ENCODE assay signal across 10 cellular contexts in genomic region chr6:103273048-103273447, GRCh38.
DNase-seq lines count a peak whose midpoint lies in the region; ATAC-seq and TF ChIP-seq lines count a peak whose summit lies in the region.
"Had no signal": no experiment of that assay in that cellular context is flagged by ENCODE, and none has a peak within 500 bp of the region (broad histone marks: within the 10 kb centered on the region; RNA-seq: fewer than 3 reads in every experiment).

No MANE protein-coding gene starts in this region.

- intact Hi-C loops in activated T-helper 1 cell treated with anti-CD3 and anti-CD28 coated beads, Interleukin-12 subunit alpha, Interleukin-12 subunit beta, Interleukin-2, Interleukin-4 antibody, amounts not matched to agents 30 ng/mL and 10 ng/mL and 1 ng/mL, durations not matched to agents 14 hours and 24 hours and 36 hours (cut with micrococcal nuclease) = no loop called here

- peak; percentile 55 for ATAC-seq in HG03565 (IDR thresholded peaks at IDR 0.05; ENCODE audit: unreplicated experiment)

- DNase-seq in BE2C (no peak), OCI-M2 (lab: John Stamatoyannopoulos, UW; ENCODE audit: unreplicated experiment) (peak; percentile 38), glutamatergic neuron (no peak), NCI-H774 (lab: John Stamatoyannopoulos, UW) (no peak), amygdala (lab: John Stamatoyannopoulos, UW) (no peak), T-helper 1 cell (no peak)
- no peak for DNase-seq in activated T-helper 1 cell treated with anti-CD3 and anti-CD28 coated beads, Interleukin-12 subunit alpha, Interleukin-12 subunit beta, Interleukin-2, Interleukin-4 antibody, amounts not matched to agents 30 ng/mL and 10 ng/mL and 1 ng/mL, durations not matched to agents 14 hours and 24 hours and 36 hours (ENCODE audit: low spot score)
- DNase-seq: activated naive CD8-positive, alpha-beta T cell treated with anti-CD3 and anti-CD28 coated beads for 36 hours had no signal

- H3K4me3 ChIP-seq in BE2C (ENCODE audit: low read depth, low read length) = no peak overlapping the region
- H3K4me3 ChIP-seq: SJSA1 had no signal

- no peaks in the 10 kb centered on the region for H3K9me3 Mint-ChIP-seq in glutamatergic neuron (ENCODE audit: unreplicated experiment)
- no peaks in the 10 kb centered on the region for H3K9me3 Mint-ChIP-seq in activated T-helper 1 cell treated with anti-CD3 and anti-CD28 coated beads, Interleukin-12 subunit alpha, Interleukin-12 subunit beta, Interleukin-2, Interleukin-4 antibody, amounts not matched to agents 30 ng/mL and 10 ng/mL and 1 ng/mL, durations not matched to agents 14 hours and 24 hours and 36 hours
- H3K9me3 Mint-ChIP-seq: activated naive CD8-positive, alpha-beta T cell treated with anti-CD3 and anti-CD28 coated beads for 36 hours had no signal

- H3K36me3 ChIP-seq in BE2C = no peaks in the 10 kb centered on the region
- H3K36me3 ChIP-seq: SJSA1 had no signal

- H3K27ac Mint-ChIP-seq in glutamatergic neuron (ENCODE audit: unreplicated experiment) = no peak overlapping the region
- no peak overlapping the region for H3K27ac Mint-ChIP-seq in activated T-helper 1 cell treated with anti-CD3 and anti-CD28 coated beads, Interleukin-12 subunit alpha, Interleukin-12 subunit beta, Interleukin-2, Interleukin-4 antibody, amounts not matched to agents 30 ng/mL and 10 ng/mL and 1 ng/mL, durations not matched to agents 14 hours and 24 hours and 36 hours
- H3K27ac Mint-ChIP-seq: activated naive CD8-positive, alpha-beta T cell treated with anti-CD3 and anti-CD28 coated beads for 36 hours had no signal

- H3K27me3 ChIP-seq in BE2C = no peaks in the 10 kb centered on the region
- H3K27me3 ChIP-seq: SJSA1 had no signal

- H3K9me3 ChIP-seq in BE2C = no peaks in the 10 kb centered on the region
- H3K9me3 ChIP-seq: SJSA1 had no signal

- no peaks in the 10 kb centered on the region for H3K27me3 Mint-ChIP-seq in glutamatergic neuron (ENCODE audit: unreplicated experiment)
- no peaks in the 10 kb centered on the region for H3K27me3 Mint-ChIP-seq in activated T-helper 1 cell treated with anti-CD3 and anti-CD28 coated beads, Interleukin-12 subunit alpha, Interleukin-12 subunit beta, Interleukin-2, Interleukin-4 antibody, amounts not matched to agents 30 ng/mL and 10 ng/mL and 1 ng/mL, durations not matched to agents 14 hours and 24 hours and 36 hours (ENCODE audit: insufficient read depth)
- H3K27me3 Mint-ChIP-seq: activated naive CD8-positive, alpha-beta T cell treated with anti-CD3 and anti-CD28 coated beads for 36 hours had no signal

- peaks cover 26% of the 10 kb centered on the region for H3K4me1 ChIP-seq in BE2C
- H3K4me1 ChIP-seq: SJSA1 had no signal

- H3K36me3 Mint-ChIP-seq in glutamatergic neuron (ENCODE audit: unreplicated experiment) = no peaks in the 10 kb centered on the region
- H3K36me3 Mint-ChIP-seq in activated T-helper 1 cell treated with anti-CD3 and anti-CD28 coated beads, Interleukin-12 subunit alpha, Interleukin-12 subunit beta, Interleukin-2, Interleukin-4 antibody, amounts not matched to agents 30 ng/mL and 10 ng/mL and 1 ng/mL, durations not matched to agents 14 hours and 24 hours and 36 hours (ENCODE audit: low read depth) = no peaks in the 10 kb centered on the region
- H3K36me3 Mint-ChIP-seq: activated naive CD8-positive, alpha-beta T cell treated with anti-CD3 and anti-CD28 coated beads for 36 hours had no signal

- TF ChIP-seq CTCF in BE2C (IDR thresholded peaks at IDR 0.05; ENCODE audit: low read depth, low read length) = peak; percentile 74
- peak; percentile 67 for TF ChIP-seq CTCF in glutamatergic neuron (IDR thresholded peaks at IDR 0.05; ENCODE audit: partially characterized antibody, unreplicated experiment)

- H3K4me3 Mint-ChIP-seq in glutamatergic neuron (ENCODE audit: unreplicated experiment) = no peak overlapping the region
- H3K4me3 Mint-ChIP-seq in activated T-helper 1 cell treated with anti-CD3 and anti-CD28 coated beads, Interleukin-12 subunit alpha, Interleukin-12 subunit beta, Interleukin-2, Interleukin-4 antibody, amounts not matched to agents 30 ng/mL and 10 ng/mL and 1 ng/mL, durations not matched to agents 14 hours and 24 hours and 36 hours = no peak overlapping the region
- H3K4me3 Mint-ChIP-seq: activated naive CD8-positive, alpha-beta T cell treated with anti-CD3 and anti-CD28 coated beads for 36 hours had no signal

- H3K4me1 Mint-ChIP-seq in glutamatergic neuron (ENCODE audit: low read depth, unreplicated experiment) = peaks cover 3% of the 10 kb centered on the region
- no peaks in the 10 kb centered on the region for H3K4me1 Mint-ChIP-seq in activated T-helper 1 cell treated with anti-CD3 and anti-CD28 coated beads, Interleukin-12 subunit alpha, Interleukin-12 subunit beta, Interleukin-2, Interleukin-4 antibody, amounts not matched to agents 30 ng/mL and 10 ng/mL and 1 ng/mL, durations not matched to agents 14 hours and 24 hours and 36 hours (ENCODE audit: low read depth)
- H3K4me1 Mint-ChIP-seq: activated naive CD8-positive, alpha-beta T cell treated with anti-CD3 and anti-CD28 coated beads for 36 hours had no signal
